In the genomic region with DNA sequence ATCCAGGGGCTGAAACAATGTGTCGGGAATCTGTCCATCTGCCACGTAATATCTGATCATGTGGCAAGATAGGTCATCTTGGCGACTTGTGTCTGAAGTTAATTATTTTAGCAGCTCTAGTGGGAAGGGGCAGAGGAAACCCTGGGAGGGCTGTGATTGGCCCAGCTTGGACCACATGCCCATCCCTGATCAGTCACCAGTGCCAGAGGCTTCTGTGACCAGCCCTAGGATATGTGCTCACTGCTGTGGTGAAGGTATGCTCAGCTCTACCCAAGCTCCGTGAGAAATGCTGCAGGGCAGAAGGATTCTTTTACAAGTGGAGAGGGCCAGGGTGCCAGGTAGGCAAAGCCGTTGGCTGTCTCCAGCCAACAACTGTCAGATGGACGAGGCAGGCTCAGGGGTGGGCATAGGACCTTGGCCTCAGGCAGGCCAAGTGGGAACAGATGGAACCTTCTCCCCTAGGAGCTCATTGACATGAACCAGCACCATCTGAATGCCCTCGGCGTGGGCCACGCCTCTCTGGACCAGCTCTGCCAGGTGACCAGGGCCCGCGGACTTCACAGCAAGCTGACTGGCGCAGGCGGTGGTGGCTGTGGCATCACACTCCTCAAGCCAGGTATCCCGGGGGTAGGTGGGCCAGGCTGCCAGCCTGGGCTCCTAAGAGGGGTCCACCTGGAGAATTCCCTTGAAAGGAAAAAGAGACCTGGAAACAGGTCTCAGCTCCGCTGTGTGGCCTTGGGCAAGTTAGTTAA, we compare ENCODE assay signal across 15 cellular contexts.
"Had no signal": no experiment of that assay in that cellular context is flagged by ENCODE, and none has a peak within 500 bp of the region (broad histone marks: within the 10 kb centered on the region; RNA-seq: fewer than 3 reads in every experiment).

No MANE protein-coding gene starts in this region.

- H3K27me3 Mint-ChIP-seq: memory B cell had no signal

- H3K4me3 Mint-ChIP-seq: memory B cell; natural killer cell; T-helper 1 cell treated with Interleukin-12 subunit alpha and Interleukin-12 subunit beta and Interleukin-4 antibody, amounts not matched to agents 30 μg/mL and 1 μg/mL, for 36 hours had no signal

- H3K27me3 ChIP-seq: brain microvascular endothelial cell, dorsolateral prefrontal cortex had no signal

- H3K4me3 ChIP-seq: dorsolateral prefrontal cortex, left ventricle myocardium inferior had no signal

- H3K9me3 Mint-ChIP-seq: memory B cell; natural killer cell; T-helper 1 cell treated with Interleukin-12 subunit alpha and Interleukin-12 subunit beta and Interleukin-4 antibody, amounts not matched to agents 30 μg/mL and 1 μg/mL, for 36 hours had no signal

- H3K36me3 ChIP-seq: brain microvascular endothelial cell had no signal

- DNase-seq: activated CD4-positive, alpha-beta T cell treated with anti-CD3 and anti-CD28 coated beads, Interleukin-2, amount 50 U/mL, for 4 hours; activated naive CD4-positive, alpha-beta T cell treated with anti-CD3 and anti-CD28 coated beads, Interleukin-2, amount 50 U/mL, for 16 hours; activated T-cell treated with anti-CD3 and anti-CD28 coated beads, Interleukin-2, amount 50 U/mL, for 1 hour; amniotic stem cell; brain microvascular endothelial cell; foreskin melanocyte; left ventricle myocardium inferior; natural killer cell; stimulated activated CD4-positive, alpha-beta T cell treated with anti-CD3 and anti-CD28 coated beads, Interleukin-4, amount 100 ng/mL, for 4 hours had no signal

- H3K36me3 Mint-ChIP-seq: memory B cell, natural killer cell had no signal

- FAIRE-seq: keratinocyte, TTC549, urothelium cell line had no signal

- H3K27ac ChIP-seq: brain microvascular endothelial cell, left ventricle myocardium inferior had no signal

- H3K9me3 ChIP-seq: left ventricle myocardium inferior had no signal
